ENCODE assay signal across 23 cellular contexts in the genomic region with DNA sequence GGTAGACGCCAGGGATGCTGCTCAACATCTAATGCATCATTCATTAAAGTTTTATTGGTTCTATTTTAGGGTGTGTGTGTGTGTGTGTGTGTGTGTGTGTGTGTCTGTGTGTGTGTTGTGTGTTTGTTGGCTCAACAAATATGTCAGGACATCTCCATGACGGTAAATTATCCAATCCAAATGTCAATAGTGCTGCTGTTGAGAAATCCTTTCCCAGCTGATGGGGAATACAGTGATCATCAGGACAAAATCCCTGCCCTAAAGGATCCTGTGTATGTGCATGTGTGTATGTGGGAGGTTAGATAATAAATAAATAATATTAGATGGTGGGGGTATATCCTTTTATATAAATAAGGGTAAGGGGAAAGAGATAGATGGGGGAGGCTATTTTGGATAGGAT. TPM values are rescaled to one million over a fixed set of nuclear protein-coding genes. Genes with fewer than 3 reads are reported as not detected.
A peak's percentile ranks its signal among the peaks of the same experiment; 100 is the strongest.
DNase-seq lines count a peak whose midpoint lies in the region; ATAC-seq and TF ChIP-seq lines count a peak whose summit lies in the region.
"Had no signal": no experiment of that assay in that cellular context is flagged by ENCODE, and none has a peak within 500 bp of the region (broad histone marks: within the 10 kb centered on the region; RNA-seq: fewer than 3 reads in every experiment).

No MANE protein-coding gene starts in this region.

- no peak for TF ChIP-seq CTCF in WERI-Rb-1 (IDR thresholded peaks at IDR 0.05; ENCODE audit: low read depth, low read length)
- no peak for TF ChIP-seq CTCF in gastrocnemius medialis (IDR thresholded peaks at IDR 0.05 in 4 of 5, conservative IDR thresholded peaks at IDR 0.05 in 1 of 5)

- H3K27ac ChIP-seq in WERI-Rb-1 = peak overlapping the region; percentile 74
- H3K27ac ChIP-seq in gastrocnemius medialis = peak overlapping the region; percentile 36 to 88 (median 62)
- H3K27ac ChIP-seq: BLaER1 had no signal

- H3K27me3 ChIP-seq in WERI-Rb-1 (ENCODE audit: insufficient read depth, low read depth, severe bottlenecking) = no peaks in the 10 kb centered on the region
- H3K27me3 ChIP-seq in gastrocnemius medialis = no peaks in the 10 kb centered on the region
- H3K27me3 ChIP-seq: BE2C, BLaER1 had no signal

- intact Hi-C loops in gastrocnemius medialis (cut with DNase I; ENCODE audit: low total_unique reads) = no loop called here
- intact Hi-C loops in Right ventricle myocardium inferior (cut with DNase I) = no loop called here

- H3K36me3 ChIP-seq in WERI-Rb-1 (no peaks in the 10 kb centered on the region), gastrocnemius medialis (no peaks in the 10 kb centered on the region)
- H3K36me3 ChIP-seq: BE2C, BLaER1 had no signal

- no peaks in the 10 kb centered on the region for H3K9me3 ChIP-seq in WERI-Rb-1 (ENCODE audit: severe bottlenecking)
- no peaks in the 10 kb centered on the region for H3K9me3 ChIP-seq in gastrocnemius medialis
- H3K9me3 ChIP-seq: BE2C, BLaER1 had no signal

- ATAC-seq in left lobe of liver (peak; percentile 48), gastrocnemius medialis (no peak), Right ventricle myocardium inferior (no peak)
- ATAC-seq: GM12878 had no signal

- peaks cover 79 to 82% of the 10 kb centered on the region in 2 donors for H3K4me1 ChIP-seq in gastrocnemius medialis
- H3K4me1 ChIP-seq: BE2C, BLaER1 had no signal

- TF ChIP-seq POLR2A in gastrocnemius medialis (IDR thresholded peaks at IDR 0.05) = no peak

- in situ Hi-C loops in gastrocnemius medialis (cut with MboI; ENCODE audit: low sequenced_read_pairs in 4 of 4) = no loop called here

- H3K4me3 ChIP-seq in WERI-Rb-1 (ENCODE audit: low read depth, low read length) = no peak overlapping the region
- no peak overlapping the region for H3K4me3 ChIP-seq in gastrocnemius medialis
- H3K4me3 ChIP-seq: BLaER1, GM12878 had no signal

- DNase-seq in WERI-Rb-1 = no peak
- no peak for DNase-seq in left lobe of liver (ENCODE audit: low spot score)
- DNase-seq in gastrocnemius medialis = no peak
- no peak for DNase-seq in Right ventricle myocardium inferior (ENCODE audit: missing footprints)
- DNase-seq in UCSD-AML1 (lab: John Stamatoyannopoulos, UW; ENCODE audit: unreplicated experiment) = no peak
- DNase-seq: 8988T; ACHN; BE2C; C1 segment of cervical spinal cord; CD4-positive, alpha-beta memory T cell; CD4-positive, CD25-positive, alpha-beta regulatory T cell; CD8-positive, alpha-beta memory T cell; COR-L47; DMS 273 treated with DMSO at 0.1 percent for 48 hours; DMS153; DMS53; DMS79; DND-41; EL; GDM1 had no signal

RNA-seq across cellular contexts. Expression of a gene that starts 59.6 kb away (rescaled TPM):
- total RNA-seq in left lobe of liver = 17.5 TPM
- total RNA-seq in gastrocnemius medialis = 10 to 100 TPM in 3 of 4 donors, 1 to 10 TPM in 1; 8.4 to 47.0 (median 31.9) TPM
- 18.2 TPM for total RNA-seq in Right ventricle myocardium inferior
- total RNA-seq: G401 had no signal
